ENCODE assay signal across 16 cellular contexts in genomic region chr4:184000457-184001395, GRCh38.
"Had no signal": no experiment of that assay in that cellular context is flagged by ENCODE, and none has a peak within 500 bp of the region (broad histone marks: within the 10 kb centered on the region; RNA-seq: fewer than 3 reads in every experiment).

No MANE protein-coding gene starts in this region.

- DNase-seq: activated CD4-positive, alpha-beta T cell treated with anti-CD3 and anti-CD28 coated beads for 1 hour; activated CD4-positive, alpha-beta T cell treated with anti-CD3 and anti-CD28 coated beads, Interleukin-2, amount 50 U/mL, for 4 hours; activated naive CD4-positive, alpha-beta T cell treated with anti-CD3 and anti-CD28 coated beads, Interleukin-2, amount 50 U/mL, for 16 hours; activated T-cell treated with anti-CD3 and anti-CD28 coated beads for 4 hours; adrenal gland; effector memory CD4-positive, alpha-beta T cell; mesenchymal stem cell; occipital lobe; right lobe of liver; SK-N-SH; stimulated activated naive CD8-positive, alpha-beta T cell treated with anti-CD3 and anti-CD28 coated beads, Interleukin-15, Interleukin-2, amounts not matched to agents 100 U/mL and 50 U/mL, for 24 hours; T-helper 1 cell; T1000; upper lobe of left lung had no signal

- ATAC-seq: activated T-helper 17 cell treated with anti-CD3 and anti-CD28 coated beads, Interleukin-2, amount 50 U/mL, for 72 hours; natural killer cell treated with Interleukin-12 subunit alpha and Interleukin-12 subunit beta and Interleukin-15 and Interleukin-18, amount 100 ng/mL, for 72 hours; right lobe of liver; stimulated activated naive CD8-positive, alpha-beta T cell treated with anti-CD3 and anti-CD28 coated beads, Interleukin-15, Interleukin-2, amounts not matched to agents 100 U/mL and 50 U/mL, for 24 hours had no signal
